20 cellular contexts compared by ENCODE assay signal in the genomic region with DNA sequence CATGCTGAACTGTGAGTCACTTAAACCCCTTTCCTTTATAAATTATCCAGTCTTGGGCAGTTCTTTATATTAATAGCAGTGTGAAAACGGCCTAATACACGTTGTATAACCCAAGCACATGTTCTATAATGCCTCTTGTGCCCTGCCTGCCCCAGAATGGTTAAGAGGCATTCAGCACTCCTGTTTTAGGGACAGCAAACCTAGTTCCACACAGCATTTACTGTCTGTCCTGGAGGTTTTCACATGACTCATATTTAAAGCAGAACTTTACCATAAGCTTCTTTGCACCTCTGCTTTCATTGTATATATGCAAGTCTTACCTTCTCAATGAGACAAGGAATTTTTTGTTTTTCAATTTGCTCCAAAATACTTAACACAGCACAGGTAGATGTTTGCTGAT.
DNase-seq lines count a peak whose midpoint lies in the region; ATAC-seq, FAIRE-seq and TF ChIP-seq lines count a peak whose summit lies in the region.
"Had no signal": no experiment of that assay in that cellular context is flagged by ENCODE, and none has a peak within 500 bp of the region (broad histone marks: within the 10 kb centered on the region; RNA-seq: fewer than 3 reads in every experiment).

No MANE protein-coding gene starts in this region.

- peak overlapping the region; percentile 9 for H3K4me3 Mint-ChIP-seq in activated T-helper 1 cell treated with anti-CD3 and anti-CD28 coated beads, Interleukin-12 subunit alpha, Interleukin-12 subunit beta, Interleukin-2, Interleukin-4 antibody, amounts not matched to agents 30 ng/mL and 10 ng/mL and 1 ng/mL, durations not matched to agents 14 hours and 24 hours and 36 hours
- H3K4me3 Mint-ChIP-seq: activated B cell treated with CpG ODN at 0.5 μM for 24 hours had no signal

- H3K27ac ChIP-seq in liver (ENCODE audit: low read depth in 1 of 2, low read length in 2 of 2) (no peak overlapping the region), HepG2 (ENCODE audit: extremely low read length, insufficient read depth, low read length) (no peak overlapping the region), HEK293 (ENCODE audit: extremely low read depth, low read depth, low read length) (no peak overlapping the region)
- H3K27ac ChIP-seq: breast epithelium, KMS-11, left ventricle myocardium inferior, sigmoid colon, SK-N-MC had no signal

- H3K4me2 ChIP-seq in HepG2 (ENCODE audit: low read depth, low read length) = no peak overlapping the region
- H3K4me2 ChIP-seq: KMS-11 had no signal

- POLR2A ChIA-PET in HepG2 (lab: Yijun Ruan, JAX) = no interaction called here
- POLR2A ChIA-PET in HEK293 (lab: Yijun Ruan, JAX) = no interaction called here

- peaks cover 6% of the 10 kb centered on the region for H3K9me3 Mint-ChIP-seq in activated T-helper 1 cell treated with anti-CD3 and anti-CD28 coated beads, Interleukin-12 subunit alpha, Interleukin-12 subunit beta, Interleukin-2, Interleukin-4 antibody, amounts not matched to agents 30 ng/mL and 10 ng/mL and 1 ng/mL, durations not matched to agents 14 hours and 24 hours and 36 hours

- TF ChIP-seq RAD21 in liver (IDR thresholded peaks at IDR 0.05) (no peak), HepG2 (CRISPR knock-in tag; IDR thresholded peaks at IDR 0.05) (no peak)

- TF ChIP-seq CTCF in liver (IDR thresholded peaks at IDR 0.05; ENCODE audit: low read depth, low read length, missing input control) (no peak), HepG2 (CRISPR knock-in tag; IDR thresholded peaks at IDR 0.05) (no peak), HEK293 (tag by site-specific recombination; IDR thresholded peaks at IDR 0.05) (no peak)

- H3K27me3 Mint-ChIP-seq in activated T-helper 1 cell treated with anti-CD3 and anti-CD28 coated beads, Interleukin-12 subunit alpha, Interleukin-12 subunit beta, Interleukin-2, Interleukin-4 antibody, amounts not matched to agents 30 ng/mL and 10 ng/mL and 1 ng/mL, durations not matched to agents 14 hours and 24 hours and 36 hours (ENCODE audit: insufficient read depth) = no peaks in the 10 kb centered on the region
- H3K27me3 Mint-ChIP-seq: activated B cell treated with CpG ODN at 0.5 μM for 24 hours had no signal

- no peak overlapping the region for H2AFZ ChIP-seq in HepG2 (ENCODE audit: low read length)

- H3K27me3 ChIP-seq in liver (ENCODE audit: control insufficient read depth in 4 of 4, insufficient read depth in 4 of 4, low read length in 3 of 4) = no peaks in the 10 kb centered on the region
- peaks cover 0 to 2% of the 10 kb centered on the region in 2 experiments; a peak in 2 of 5 replicates for H3K27me3 ChIP-seq in HepG2 (ENCODE audit: control insufficient read depth in 1 of 2, insufficient read depth in 2 of 2, low read length in 2 of 2)
- H3K27me3 ChIP-seq: breast epithelium, sigmoid colon had no signal

- H4K20me1 ChIP-seq in HepG2 (ENCODE audit: insufficient read depth, low read length) = no peaks in the 10 kb centered on the region

- no peak overlapping the region for H3K4me3 ChIP-seq in liver (ENCODE audit: low read depth in 1 of 3, low read length in 3 of 3)
- no peak overlapping the region for H3K4me3 ChIP-seq in HepG2 (replicated peaks in 1 of 3; ENCODE audit: insufficient read depth in 1 of 3, low read depth in 2 of 3, low read length in 3 of 3)
- H3K4me3 ChIP-seq in HEK293 (ENCODE audit: low read depth, low read length) = no peak overlapping the region
- H3K4me3 ChIP-seq: breast epithelium, left ventricle myocardium inferior, sigmoid colon, SK-N-MC had no signal

- H3K36me3 Mint-ChIP-seq in activated T-helper 1 cell treated with anti-CD3 and anti-CD28 coated beads, Interleukin-12 subunit alpha, Interleukin-12 subunit beta, Interleukin-2, Interleukin-4 antibody, amounts not matched to agents 30 ng/mL and 10 ng/mL and 1 ng/mL, durations not matched to agents 14 hours and 24 hours and 36 hours (ENCODE audit: low read depth) = peaks cover 14% of the 10 kb centered on the region

- TF ChIP-seq EP300 in HepG2 (IDR thresholded peaks at IDR 0.05; ENCODE audit: low read depth in 2 of 2, low read length in 2 of 2) (no peak), HepG2 (CRISPR knock-in tag; IDR thresholded peaks at IDR 0.05; ENCODE audit: borderline replicate concordance) (no peak)

- H3K4me1 Mint-ChIP-seq in activated T-helper 1 cell treated with anti-CD3 and anti-CD28 coated beads, Interleukin-12 subunit alpha, Interleukin-12 subunit beta, Interleukin-2, Interleukin-4 antibody, amounts not matched to agents 30 ng/mL and 10 ng/mL and 1 ng/mL, durations not matched to agents 14 hours and 24 hours and 36 hours (ENCODE audit: low read depth) = peaks cover 91% of the 10 kb centered on the region

- H3K9me3 ChIP-seq in liver (ENCODE audit: control insufficient read depth in 4 of 4, low read length in 3 of 4) = no peaks in the 10 kb centered on the region
- no peaks in the 10 kb centered on the region for H3K9me3 ChIP-seq in HepG2 (ENCODE audit: low read length)
- no peaks in the 10 kb centered on the region for H3K9me3 ChIP-seq in HEK293 (ENCODE audit: control insufficient read depth, insufficient read depth, low read depth, low read length)
- H3K9me3 ChIP-seq: breast epithelium, left ventricle myocardium inferior, sigmoid colon had no signal

- 94% methylated on average over 2 of the region's 2 CpGs for WGBS in liver
- 5% methylated on average over 2 of the region's 2 CpGs for WGBS in HepG2 (ENCODE audit: low lambda C conversion rate)

- H3K36me3 ChIP-seq in liver (ENCODE audit: control insufficient read depth in 4 of 4, insufficient read depth in 3 of 4, low read depth in 1 of 4, low read length in 3 of 4) (no peaks in the 10 kb centered on the region), HepG2 (replicated peaks in 1 of 2; ENCODE audit: control insufficient read depth in 1 of 2, insufficient read depth in 2 of 2, low read length in 2 of 2) (no peaks in the 10 kb centered on the region), HEK293 (ENCODE audit: control insufficient read depth in 2 of 2, insufficient read depth in 1 of 2, low read length in 2 of 2) (no peaks in the 10 kb centered on the region)
- H3K36me3 ChIP-seq: breast epithelium, sigmoid colon had no signal

- BruUV-seq in HepG2 (replicated peaks; lab: Mats Ljungman, UMichigan) = no TSS peak

- TF ChIP-seq POLR2A in HepG2 (IDR thresholded peaks at IDR 0.05; ENCODE audit: insufficient read depth in 1 of 2, low read depth in 2 of 2, low read length in 2 of 2) = no peak

- DNase-seq in HepG2 (ENCODE audit: low spot score) = no peak
- DNase-seq in activated T-helper 1 cell treated with anti-CD3 and anti-CD28 coated beads, Interleukin-12 subunit alpha, Interleukin-12 subunit beta, Interleukin-2, Interleukin-4 antibody, amounts not matched to agents 30 ng/mL and 10 ng/mL and 1 ng/mL, durations not matched to agents 14 hours and 24 hours and 36 hours (ENCODE audit: low spot score) = no peak
- DNase-seq in stimulated activated CD4-positive, alpha-beta T cell treated with anti-CD3 and anti-CD28 coated beads, Interleukin-12 subunit alpha, Interleukin-12 subunit beta, amount 100 ng/mL, for 4 hours = no peak
- DNase-seq in COR-L47 (lab: John Stamatoyannopoulos, UW) = no peak
- no peak for DNase-seq in HK-2 (ENCODE audit: unreplicated experiment)
- DNase-seq: activated B cell treated with CpG ODN at 0.5 μM for 24 hours, cortex of kidney, DMS79, head of caudate nucleus, left ventricle myocardium inferior, NCI-H1105, posterior cingulate gyrus, sigmoid colon had no signal

- no peak overlapping the region for H3K9ac ChIP-seq in liver (ENCODE audit: low read depth in 1 of 2, low read length in 2 of 2)
- no peak overlapping the region for H3K9ac ChIP-seq in HepG2 (ENCODE audit: insufficient read depth, low read depth, low read length)
- H3K9ac ChIP-seq: KMS-11 had no signal

- FAIRE-seq in HepG2 (lab: Jason Lieb, UNC) = no peak
- FAIRE-seq: endometrium had no signal

- no peaks in the 10 kb centered on the region for H3K79me2 ChIP-seq in HepG2 (ENCODE audit: insufficient read depth, low read length)

- in situ Hi-C loops in HepG2 (cut with HindIII; ENCODE audit: extremely low pct_ligation_motif_present, low pct_unique_long_range_greater_than_20kb) = no loop called here

- intact Hi-C loops in HepG2 (cut with micrococcal nuclease; ENCODE audit: unreplicated experiment) = no loop called here
- intact Hi-C loops in activated T-helper 1 cell treated with anti-CD3 and anti-CD28 coated beads, Interleukin-12 subunit alpha, Interleukin-12 subunit beta, Interleukin-2, Interleukin-4 antibody, amounts not matched to agents 30 ng/mL and 10 ng/mL and 1 ng/mL, durations not matched to agents 14 hours and 24 hours and 36 hours (cut with micrococcal nuclease) = loop anchor here (1.0 kb wide), 2 partner anchors 8 to 17 kb away; no protein-coding TSS in a partner anchor

- no peak overlapping the region for H3K27ac Mint-ChIP-seq in activated T-helper 1 cell treated with anti-CD3 and anti-CD28 coated beads, Interleukin-12 subunit alpha, Interleukin-12 subunit beta, Interleukin-2, Interleukin-4 antibody, amounts not matched to agents 30 ng/mL and 10 ng/mL and 1 ng/mL, durations not matched to agents 14 hours and 24 hours and 36 hours

- ATAC-seq in HepG2 (no peak), HG02973 (IDR thresholded peaks at IDR 0.05; ENCODE audit: unreplicated experiment) (no peak)

- CTCF ChIA-PET in HepG2 (lab: Yijun Ruan, JAX; ENCODE audit: low intra/inter-chr PET ratio, low total read pairs) = no interaction called here
- CTCF ChIA-PET in HEK293 (lab: Yijun Ruan, JAX) = interaction anchor here (1.0 kb wide), 1 partner anchor 179 kb away, joined by 3 read pairs; no protein-coding TSS in a partner anchor

- H3K4me1 ChIP-seq in liver (ENCODE audit: control insufficient read depth in 4 of 4, insufficient read depth in 4 of 4, low read length in 3 of 4) = no peaks in the 10 kb centered on the region
- H3K4me1 ChIP-seq in HepG2 (ENCODE audit: insufficient read depth, low read length) = no peaks in the 10 kb centered on the region
- H3K4me1 ChIP-seq in HEK293 (ENCODE audit: control insufficient read depth, insufficient read depth, low read length) = no peaks in the 10 kb centered on the region
- H3K4me1 ChIP-seq: breast epithelium, left ventricle myocardium inferior, sigmoid colon had no signal

TF ChIP-seq in HepG2, 621 proteins besides CTCF, POLR2A, EP300 and RAD21 (continues in another document):
- TF ChIP-seq ZNF251 (CRISPR knock-in tag; IDR thresholded peaks at IDR 0.05) = no peak

TF ChIP-seq in HEK293, 187 proteins besides CTCF, POLR2A, EP300 and RAD21 (continues in another document):
- no peak for TF ChIP-seq ZNF223 (tag by site-specific recombination; IDR thresholded peaks at IDR 0.05)
